In genomic region chr6:34196116-34196832, GRCh38 we compare ENCODE assay signal across 8 cellular contexts. TPM values are rescaled to one million over a fixed set of nuclear protein-coding genes. Genes with fewer than 3 reads are reported as not detected.
DNase-seq lines count a peak whose midpoint lies in the region; FAIRE-seq and TF ChIP-seq lines count a peak whose summit lies in the region.

No MANE protein-coding gene starts in this region.

- H3K79me2 ChIP-seq in neural progenitor cell (ENCODE audit: low read depth) = no peaks in the 10 kb centered on the region

- H3K36me3 ChIP-seq in neural progenitor cell = no peaks in the 10 kb centered on the region

- 0 out of 2 replicates have a peak, but pooled peaks have one; percentile 43 for TF ChIP-seq POLR2A in GM12892 (IDR thresholded peaks at IDR 0.05; ENCODE audit: low read depth, low read length)

- H3K9me3 ChIP-seq in neural progenitor cell (ENCODE audit: low read depth) = no peaks in the 10 kb centered on the region

- no peaks in the 10 kb centered on the region for H3K9me3 Mint-ChIP-seq in activated T-helper 2 cell treated with anti-CD3 and anti-CD28 coated beads, Interferon-gamma antibody, Interleukin-2, Interleukin-4, amounts not matched to agents 10 μg/mL and 5 μg/mL and 100 μg/mL, durations not matched to agents 14 hours and 24 hours and 36 hours
- no peaks in the 10 kb centered on the region for H3K9me3 Mint-ChIP-seq in neural progenitor cell
- no peaks in the 10 kb centered on the region for H3K9me3 Mint-ChIP-seq in stimulated activated naive CD8-positive, alpha-beta T cell treated with anti-CD3 and anti-CD28 coated beads, Interleukin-15, Interleukin-2, amounts not matched to agents 100 ng/mL and 50 ng/mL, for 24 hours

- H3K4me3 Mint-ChIP-seq in activated T-helper 2 cell treated with anti-CD3 and anti-CD28 coated beads, Interferon-gamma antibody, Interleukin-2, Interleukin-4, amounts not matched to agents 10 μg/mL and 5 μg/mL and 100 μg/mL, durations not matched to agents 14 hours and 24 hours and 36 hours (ENCODE audit: low read depth) = peak overlapping the region; percentile 79
- no peak overlapping the region for H3K4me3 Mint-ChIP-seq in neural progenitor cell
- H3K4me3 Mint-ChIP-seq in stimulated activated naive CD8-positive, alpha-beta T cell treated with anti-CD3 and anti-CD28 coated beads, Interleukin-15, Interleukin-2, amounts not matched to agents 100 ng/mL and 50 ng/mL, for 24 hours = peak overlapping the region; percentile 81

- no peak overlapping the region for H3K9ac ChIP-seq in neural progenitor cell

- peak overlapping the region; percentile 21 for H3K4me3 ChIP-seq in neural progenitor cell

- TF ChIP-seq CTCF in 22Rv1 (IDR thresholded peaks at IDR 0.05) (peak; percentile 97), neural progenitor cell (IDR thresholded peaks at IDR 0.05) (peak; percentile 92)

- FAIRE-seq in GM12892 (lab: Jason Lieb, UNC) = peak; percentile 81

- H3K27ac ChIP-seq in 22Rv1 (no peak overlapping the region), neural progenitor cell (no peak overlapping the region)

- H3K27me3 Mint-ChIP-seq in activated T-helper 2 cell treated with anti-CD3 and anti-CD28 coated beads, Interferon-gamma antibody, Interleukin-2, Interleukin-4, amounts not matched to agents 10 μg/mL and 5 μg/mL and 100 μg/mL, durations not matched to agents 14 hours and 24 hours and 36 hours (ENCODE audit: low read depth) = peaks cover 13% of the 10 kb centered on the region
- peaks cover 4% of the 10 kb centered on the region for H3K27me3 Mint-ChIP-seq in neural progenitor cell (ENCODE audit: insufficient read depth, low read depth)
- no peaks in the 10 kb centered on the region for H3K27me3 Mint-ChIP-seq in stimulated activated naive CD8-positive, alpha-beta T cell treated with anti-CD3 and anti-CD28 coated beads, Interleukin-15, Interleukin-2, amounts not matched to agents 100 ng/mL and 50 ng/mL, for 24 hours

- peak overlapping the region; percentile 97 for H2AFZ ChIP-seq in neural progenitor cell (replicated peaks)

- H3F3A ChIP-seq in neural progenitor cell (ENCODE audit: low read depth) = no peaks in the 10 kb centered on the region

- H4K20me1 ChIP-seq in neural progenitor cell (ENCODE audit: low read depth) = no peaks in the 10 kb centered on the region

- peaks cover 18% of the 10 kb centered on the region for H3K27me3 ChIP-seq in neural progenitor cell

- H3K36me3 Mint-ChIP-seq in activated T-helper 2 cell treated with anti-CD3 and anti-CD28 coated beads, Interferon-gamma antibody, Interleukin-2, Interleukin-4, amounts not matched to agents 10 μg/mL and 5 μg/mL and 100 μg/mL, durations not matched to agents 14 hours and 24 hours and 36 hours (ENCODE audit: low read depth) = no peaks in the 10 kb centered on the region
- no peaks in the 10 kb centered on the region for H3K36me3 Mint-ChIP-seq in neural progenitor cell
- H3K36me3 Mint-ChIP-seq in stimulated activated naive CD8-positive, alpha-beta T cell treated with anti-CD3 and anti-CD28 coated beads, Interleukin-15, Interleukin-2, amounts not matched to agents 100 ng/mL and 50 ng/mL, for 24 hours (ENCODE audit: low read depth) = no peaks in the 10 kb centered on the region

- intact Hi-C loops in activated T-helper 2 cell treated with anti-CD3 and anti-CD28 coated beads, Interferon-gamma antibody, Interleukin-2, Interleukin-4, amounts not matched to agents 10 μg/mL and 5 μg/mL and 100 μg/mL, durations not matched to agents 14 hours and 24 hours and 36 hours (cut with micrococcal nuclease) = loop anchor here (2.0 to 5.0 kb wide), 3 partner anchors 41 to 231 kb away; partner anchors contain the start of genes HMGA1 and RPS10

- H3K4me1 Mint-ChIP-seq in activated T-helper 2 cell treated with anti-CD3 and anti-CD28 coated beads, Interferon-gamma antibody, Interleukin-2, Interleukin-4, amounts not matched to agents 10 μg/mL and 5 μg/mL and 100 μg/mL, durations not matched to agents 14 hours and 24 hours and 36 hours (ENCODE audit: low read depth) = peaks cover 6% of the 10 kb centered on the region
- H3K4me1 Mint-ChIP-seq in neural progenitor cell = peaks cover 4% of the 10 kb centered on the region
- peaks cover 12% of the 10 kb centered on the region for H3K4me1 Mint-ChIP-seq in stimulated activated naive CD8-positive, alpha-beta T cell treated with anti-CD3 and anti-CD28 coated beads, Interleukin-15, Interleukin-2, amounts not matched to agents 100 ng/mL and 50 ng/mL, for 24 hours (ENCODE audit: low read depth)

- DNase-seq in GM12892 (ENCODE audit: insufficient read length) (peak; percentile 92), HPDE6-E6E7 (ENCODE audit: extremely low spot score) (peak; percentile 65), RPMI7951 (ENCODE audit: low read depth) (peak; percentile 68), fibroblast of the conjunctiva (ENCODE audit: low read depth) (peak; percentile 51), neural progenitor cell (ENCODE audit: low spot score) (peak; percentile 78)
- peak; percentile 77 for DNase-seq in activated T-helper 2 cell treated with anti-CD3 and anti-CD28 coated beads, Interferon-gamma antibody, Interleukin-2, Interleukin-4, amounts not matched to agents 10 μg/mL and 5 μg/mL and 100 μg/mL, durations not matched to agents 14 hours and 24 hours and 36 hours (ENCODE audit: low spot score)

- no peaks in the 10 kb centered on the region for H3K4me1 ChIP-seq in neural progenitor cell

- peak overlapping the region; percentile 54 for H3K4me2 ChIP-seq in neural progenitor cell

- no peak overlapping the region for H3K27ac Mint-ChIP-seq in activated T-helper 2 cell treated with anti-CD3 and anti-CD28 coated beads, Interferon-gamma antibody, Interleukin-2, Interleukin-4, amounts not matched to agents 10 μg/mL and 5 μg/mL and 100 μg/mL, durations not matched to agents 14 hours and 24 hours and 36 hours
- H3K27ac Mint-ChIP-seq in neural progenitor cell = no peak overlapping the region
- peak overlapping the region; percentile 41 for H3K27ac Mint-ChIP-seq in stimulated activated naive CD8-positive, alpha-beta T cell treated with anti-CD3 and anti-CD28 coated beads, Interleukin-15, Interleukin-2, amounts not matched to agents 100 ng/mL and 50 ng/mL, for 24 hours

RNA-seq across cellular contexts. Expression of gene HMGA1, which starts 40.4 kb away (rescaled TPM):
- polyA plus RNA-seq in GM12892 (2012; ENCODE audit: missing spikeins) = 159 TPM
- 361 and 398 TPM in 2 replicates for total RNA-seq in RPMI7951 (2014; rRNA removed; shearing (Covaris generic))
- total RNA-seq in activated T-helper 2 cell treated with anti-CD3 and anti-CD28 coated beads, Interferon-gamma antibody, Interleukin-2, Interleukin-4, amounts not matched to agents 10 μg/mL and 5 μg/mL and 100 μg/mL, durations not matched to agents 14 hours and 24 hours and 36 hours = 412 and 422 TPM in 2 replicates
- 417 and 1,058 TPM in 2 replicates for total RNA-seq in neural progenitor cell (ENCODE audit: low replicate concordance)

RNA-seq across cellular contexts. Expression of gene GRM4, which starts 50.4 kb away (rescaled TPM):
- polyA plus RNA-seq in GM12892 (2012; ENCODE audit: missing spikeins) = not detected
- total RNA-seq in RPMI7951 (2014; rRNA removed; shearing (Covaris generic)) = not detected in 2 replicates
- total RNA-seq in activated T-helper 2 cell treated with anti-CD3 and anti-CD28 coated beads, Interferon-gamma antibody, Interleukin-2, Interleukin-4, amounts not matched to agents 10 μg/mL and 5 μg/mL and 100 μg/mL, durations not matched to agents 14 hours and 24 hours and 36 hours = not detected in 2 replicates
- total RNA-seq in neural progenitor cell (ENCODE audit: low replicate concordance) = 1.2 and 1.8 TPM in 2 replicates

RNA-seq across cellular contexts. Expression of gene SMIM29, which starts 52.5 kb away (rescaled TPM):
- 12.5 TPM for polyA plus RNA-seq in GM12892 (2012; ENCODE audit: missing spikeins)
- total RNA-seq in RPMI7951 (2014; rRNA removed; shearing (Covaris generic)) = 79.9 and 84.0 TPM in 2 replicates
- 16.6 and 17.3 TPM in 2 replicates for total RNA-seq in activated T-helper 2 cell treated with anti-CD3 and anti-CD28 coated beads, Interferon-gamma antibody, Interleukin-2, Interleukin-4, amounts not matched to agents 10 μg/mL and 5 μg/mL and 100 μg/mL, durations not matched to agents 14 hours and 24 hours and 36 hours
- total RNA-seq in neural progenitor cell (ENCODE audit: low replicate concordance) = 2.4 and 8.9 TPM in 2 replicates
